In genomic region chr10:26430641-26431163, GRCh38 we compare ENCODE assay signal across 9 cellular contexts. TPM values are rescaled to one million over a fixed set of nuclear protein-coding genes. Genes with fewer than 3 reads are reported as not detected.
DNase-seq lines count a peak whose midpoint lies in the region; ATAC-seq lines count a peak whose summit lies in the region.
"Had no signal": no experiment of that assay in that cellular context is flagged by ENCODE, and none has a peak within 500 bp of the region (broad histone marks: within the 10 kb centered on the region; RNA-seq: fewer than 3 reads in every experiment).

No MANE protein-coding gene starts in this region.

- peak; percentile 65 for DNase-seq in EL
- no peak for DNase-seq in activated naive CD8-positive, alpha-beta T cell treated with anti-CD3 and anti-CD28 coated beads for 36 hours
- no peak for DNase-seq in DMS114 treated with DMSO at 0.1 percent for 48 hours (lab: John Stamatoyannopoulos, UW; ENCODE audit: unreplicated experiment)
- DNase-seq in SW 1271 (lab: John Stamatoyannopoulos, UW), result no peak
- no peak for DNase-seq in cerebellar cortex (ENCODE audit: low spot score)
- no peak for DNase-seq in anterior cingulate cortex (lab: John Stamatoyannopoulos, UW)

- H3K36me3 Mint-ChIP-seq in activated naive CD8-positive, alpha-beta T cell treated with anti-CD3 and anti-CD28 coated beads for 36 hours, result no peaks in the 10 kb centered on the region

- ATAC-seq in GM19397 (IDR thresholded peaks at IDR 0.05; ENCODE audit: unreplicated experiment), result peak; percentile 81
- peak; percentile 93 for ATAC-seq in HG03354 (IDR thresholded peaks at IDR 0.05; ENCODE audit: poor library complexity, severe bottlenecking, unreplicated experiment)
- ATAC-seq: body of pancreas had no signal

- peak overlapping the region; percentile 91 for H3K27ac Mint-ChIP-seq in activated naive CD8-positive, alpha-beta T cell treated with anti-CD3 and anti-CD28 coated beads for 36 hours

- peaks cover 11% of the 10 kb centered on the region for H3K4me1 Mint-ChIP-seq in activated naive CD8-positive, alpha-beta T cell treated with anti-CD3 and anti-CD28 coated beads for 36 hours

- H3K4me3 Mint-ChIP-seq in activated naive CD8-positive, alpha-beta T cell treated with anti-CD3 and anti-CD28 coated beads for 36 hours, result peak overlapping the region; percentile 33

- H3K27me3 Mint-ChIP-seq in activated naive CD8-positive, alpha-beta T cell treated with anti-CD3 and anti-CD28 coated beads for 36 hours, result no peaks in the 10 kb centered on the region

- peaks cover 2% of the 10 kb centered on the region for H3K9me3 Mint-ChIP-seq in activated naive CD8-positive, alpha-beta T cell treated with anti-CD3 and anti-CD28 coated beads for 36 hours

RNA-seq across cellular contexts. Expression of gene APBB1IP, which starts 7.4 kb away (rescaled TPM):
- total RNA-seq in activated naive CD8-positive, alpha-beta T cell treated with anti-CD3 and anti-CD28 coated beads for 36 hours, result 10 to 100 TPM; 66.3 to 68.0 TPM
